In the genomic region with DNA sequence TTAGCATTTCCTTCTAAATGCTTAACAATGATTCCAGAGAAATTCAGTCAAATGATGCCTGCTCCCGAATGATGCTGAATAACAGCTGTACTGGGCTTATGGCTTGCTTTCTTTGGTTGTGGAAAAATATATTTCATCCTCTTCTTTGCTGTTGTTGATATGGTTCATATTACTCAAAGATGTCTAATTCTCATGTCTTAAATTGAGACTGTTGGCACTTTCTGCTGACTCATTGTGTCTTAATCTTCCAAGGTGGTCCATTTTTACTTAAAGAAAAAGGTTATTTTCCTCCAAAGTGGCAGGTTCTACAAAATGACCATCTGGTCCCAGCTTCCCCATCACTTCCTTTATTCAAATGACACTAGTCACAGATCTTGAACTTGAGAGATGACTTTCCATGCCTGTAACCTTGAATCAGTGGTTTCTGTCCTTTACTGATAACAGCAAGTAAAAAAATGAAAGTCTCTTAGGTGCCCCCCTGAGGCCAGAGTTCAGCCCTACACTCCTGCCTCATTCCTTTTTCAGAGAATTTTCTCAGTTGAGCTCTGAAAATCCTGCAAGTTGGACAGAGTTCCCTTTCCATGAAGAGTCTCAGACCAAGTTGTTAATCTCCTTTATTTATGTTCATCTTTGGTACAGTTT, we compare ENCODE assay signal across 1 cellular context.
A peak's percentile ranks its signal among the peaks of the same experiment; 100 is the strongest.
TF ChIP-seq lines count a peak whose summit lies in the region.

No MANE protein-coding gene starts in this region.

TF ChIP-seq in A549, 52 proteins besides CTCF, POLR2A, EP300 and RAD21 (continued from another document):
- TF ChIP-seq, protein P1, sequence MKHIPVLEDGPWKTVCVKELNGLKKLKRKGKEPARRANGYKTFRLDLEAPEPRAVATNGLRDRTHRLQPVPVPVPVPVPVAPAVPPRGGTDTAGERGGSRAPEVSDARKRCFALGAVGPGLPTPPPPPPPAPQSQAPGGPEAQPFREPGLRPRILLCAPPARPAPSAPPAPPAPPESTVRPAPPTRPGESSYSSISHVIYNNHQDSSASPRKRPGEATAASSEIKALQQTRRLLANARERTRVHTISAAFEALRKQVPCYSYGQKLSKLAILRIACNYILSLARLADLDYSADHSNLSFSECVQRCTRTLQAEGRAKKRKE (CRISPR knock-in tag; IDR thresholded peaks at IDR 0.05; ENCODE audit: low read depth): no peak
- TF ChIP-seq, protein P2, sequence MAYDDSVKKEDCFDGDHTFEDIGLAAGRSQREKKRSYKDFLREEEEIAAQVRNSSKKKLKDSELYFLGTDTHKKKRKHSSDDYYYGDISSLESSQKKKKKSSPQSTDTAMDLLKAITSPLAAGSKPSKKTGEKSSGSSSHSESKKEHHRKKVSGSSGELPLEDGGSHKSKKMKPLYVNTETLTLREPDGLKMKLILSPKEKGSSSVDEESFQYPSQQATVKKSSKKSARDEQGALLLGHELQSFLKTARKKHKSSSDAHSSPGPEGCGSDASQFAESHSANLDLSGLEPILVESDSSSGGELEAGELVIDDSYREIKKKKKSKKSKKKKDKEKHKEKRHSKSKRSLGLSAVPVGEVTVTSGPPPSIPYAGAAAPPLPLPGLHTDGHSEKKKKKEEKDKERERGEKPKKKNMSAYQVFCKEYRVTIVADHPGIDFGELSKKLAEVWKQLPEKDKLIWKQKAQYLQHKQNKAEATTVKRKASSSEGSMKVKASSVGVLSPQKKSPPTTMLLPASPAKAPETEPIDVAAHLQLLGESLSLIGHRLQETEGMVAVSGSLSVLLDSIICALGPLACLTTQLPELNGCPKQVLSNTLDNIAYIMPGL (CRISPR knock-in tag; IDR thresholded peaks at IDR 0.05; ENCODE audit: borderline replicate concordance): no peak
- TF ChIP-seq CEBPB (IDR thresholded peaks at IDR 0.05) (no peak), EHF (CRISPR knock-in tag; IDR thresholded peaks at IDR 0.05) (no peak), MAFK (IDR thresholded peaks at IDR 0.05; ENCODE audit: partially characterized antibody) (peak; percentile 98), HEYL (CRISPR knock-in tag; IDR thresholded peaks at IDR 0.05) (no peak), CHD2 (IDR thresholded peaks at IDR 0.05; ENCODE audit: low read length, partially characterized antibody) (no peak), POLR2AphosphoS2 (conservative IDR thresholded peaks at IDR 0.05; ENCODE audit: low read length) (no peak), EHMT2 (IDR thresholded peaks at IDR 0.05; ENCODE audit: low read depth) (no peak), CHD4 (IDR thresholded peaks at IDR 0.05; ENCODE audit: borderline replicate concordance) (no peak), BHLHE40 (IDR thresholded peaks at IDR 0.05; ENCODE audit: low read depth, low read length) (no peak), ZC3H11A (IDR thresholded peaks at IDR 0.05) (no peak), HOXB5 (CRISPR knock-in tag; IDR thresholded peaks at IDR 0.05) (no peak), TP53 (CRISPR knock-in tag; IDR thresholded peaks at IDR 0.05) (no peak)
- TF ChIP-seq, protein P3, sequence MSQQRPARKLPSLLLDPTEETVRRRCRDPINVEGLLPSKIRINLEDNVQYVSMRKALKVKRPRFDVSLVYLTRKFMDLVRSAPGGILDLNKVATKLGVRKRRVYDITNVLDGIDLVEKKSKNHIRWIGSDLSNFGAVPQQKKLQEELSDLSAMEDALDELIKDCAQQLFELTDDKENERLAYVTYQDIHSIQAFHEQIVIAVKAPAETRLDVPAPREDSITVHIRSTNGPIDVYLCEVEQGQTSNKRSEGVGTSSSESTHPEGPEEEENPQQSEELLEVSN (IDR thresholded peaks at IDR 0.05; ENCODE audit: borderline replicate concordance, low read depth): no peak
- TF ChIP-seq, protein P4, sequence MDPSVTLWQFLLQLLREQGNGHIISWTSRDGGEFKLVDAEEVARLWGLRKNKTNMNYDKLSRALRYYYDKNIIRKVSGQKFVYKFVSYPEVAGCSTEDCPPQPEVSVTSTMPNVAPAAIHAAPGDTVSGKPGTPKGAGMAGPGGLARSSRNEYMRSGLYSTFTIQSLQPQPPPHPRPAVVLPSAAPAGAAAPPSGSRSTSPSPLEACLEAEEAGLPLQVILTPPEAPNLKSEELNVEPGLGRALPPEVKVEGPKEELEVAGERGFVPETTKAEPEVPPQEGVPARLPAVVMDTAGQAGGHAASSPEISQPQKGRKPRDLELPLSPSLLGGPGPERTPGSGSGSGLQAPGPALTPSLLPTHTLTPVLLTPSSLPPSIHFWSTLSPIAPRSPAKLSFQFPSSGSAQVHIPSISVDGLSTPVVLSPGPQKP (IDR thresholded peaks at IDR 0.05; ENCODE audit: low read depth, low read length): no peak
- TF ChIP-seq, protein P5, sequence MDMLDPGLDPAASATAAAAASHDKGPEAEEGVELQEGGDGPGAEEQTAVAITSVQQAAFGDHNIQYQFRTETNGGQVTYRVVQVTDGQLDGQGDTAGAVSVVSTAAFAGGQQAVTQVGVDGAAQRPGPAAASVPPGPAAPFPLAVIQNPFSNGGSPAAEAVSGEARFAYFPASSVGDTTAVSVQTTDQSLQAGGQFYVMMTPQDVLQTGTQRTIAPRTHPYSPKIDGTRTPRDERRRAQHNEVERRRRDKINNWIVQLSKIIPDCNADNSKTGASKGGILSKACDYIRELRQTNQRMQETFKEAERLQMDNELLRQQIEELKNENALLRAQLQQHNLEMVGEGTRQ (IDR thresholded peaks at IDR 0.05): no peak
